24 cellular contexts compared by ENCODE assay signal in the genomic region with DNA sequence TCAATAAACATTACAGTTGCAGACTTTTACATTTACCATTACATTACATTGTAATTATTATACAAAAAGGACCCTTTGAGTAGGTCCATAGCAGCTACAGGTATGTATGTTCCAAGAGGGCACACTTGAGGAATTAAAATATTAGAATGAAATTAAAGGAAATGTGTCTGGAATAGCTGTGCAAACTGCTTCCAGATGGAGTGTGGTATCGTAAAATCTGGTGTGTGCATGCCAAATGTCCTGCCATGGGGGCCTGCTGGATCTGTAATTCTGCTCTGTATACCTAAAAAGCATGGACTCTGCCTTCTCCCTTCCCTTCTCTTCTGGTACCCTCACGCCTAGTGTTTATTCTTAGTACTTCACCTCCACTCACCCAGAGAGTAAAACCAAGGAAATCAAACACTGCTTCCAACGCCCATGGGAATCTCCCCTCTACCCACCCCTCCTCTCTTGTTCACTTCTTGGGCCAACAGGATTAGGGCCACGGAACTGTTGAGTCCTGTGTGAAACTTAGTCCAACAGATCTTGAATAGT. TPM values are rescaled to one million over a fixed set of nuclear protein-coding genes. Genes with fewer than 3 reads are reported as not detected.
A peak's percentile ranks its signal among the peaks of the same experiment; 100 is the strongest.
DNase-seq lines count a peak whose midpoint lies in the region; ATAC-seq and TF ChIP-seq lines count a peak whose summit lies in the region.
"Had no signal": no experiment of that assay in that cellular context is flagged by ENCODE, and none has a peak within 500 bp of the region (broad histone marks: within the 10 kb centered on the region; RNA-seq: fewer than 3 reads in every experiment).

No MANE protein-coding gene starts in this region.

- H3K9me3 ChIP-seq in SK-N-SH (no peaks in the 10 kb centered on the region), body of pancreas (no peaks in the 10 kb centered on the region)
- H3K9me3 ChIP-seq: breast epithelium, right lobe of liver had no signal

- no peaks in the 10 kb centered on the region for H3F3A ChIP-seq in SK-N-SH (replicated peaks; ENCODE audit: insufficient read depth)

- TF ChIP-seq EP300 in SK-N-SH (IDR thresholded peaks at IDR 0.05; ENCODE audit: borderline replicate concordance in 1 of 2, low read depth in 1 of 2, low read length in 1 of 2) = no peak

- no peaks in the 10 kb centered on the region for H3K9me2 ChIP-seq in SK-N-SH

- H3K9me3 Mint-ChIP-seq in activated CD4-positive, alpha-beta T cell treated with anti-CD3 and anti-CD28 coated beads for 36 hours (ENCODE audit: low read depth) = no peaks in the 10 kb centered on the region
- no peaks in the 10 kb centered on the region for H3K9me3 Mint-ChIP-seq in stimulated activated effector memory CD8-positive, alpha-beta T cell treated with anti-CD3 and anti-CD28 coated beads, Interleukin-12 subunit alpha, Interleukin-12 subunit beta, amount 100 ng/mL, for 72 hours
- H3K9me3 Mint-ChIP-seq: neural crest cell had no signal

- peaks cover 56% of the 10 kb centered on the region for H3K36me3 Mint-ChIP-seq in activated CD4-positive, alpha-beta T cell treated with anti-CD3 and anti-CD28 coated beads for 36 hours (ENCODE audit: low read depth)
- peaks cover 99% of the 10 kb centered on the region for H3K36me3 Mint-ChIP-seq in stimulated activated effector memory CD8-positive, alpha-beta T cell treated with anti-CD3 and anti-CD28 coated beads, Interleukin-12 subunit alpha, Interleukin-12 subunit beta, amount 100 ng/mL, for 72 hours

- H3K9ac ChIP-seq in SK-N-SH = no peak overlapping the region

- TF ChIP-seq RAD21 in SK-N-SH (IDR thresholded peaks at IDR 0.05; ENCODE audit: low read length) = no peak

- CTCF ChIA-PET in activated CD4-positive, alpha-beta T cell treated with anti-CD3 and anti-CD28 coated beads for 36 hours (lab: Charles Lee) = interaction anchor here (1.0 to 3.0 kb wide), 2 partner anchors 20 to 175 kb away, joined by 3 to 16 read pairs; no protein-coding TSS in a partner anchor
- CTCF ChIA-PET in SK-N-SH (lab: Yijun Ruan, JAX) = interaction anchor here (0.9 to 5.9 kb wide), 11 partner anchors 7 to 249 kb away, joined by 3 to 58 read pairs (median 4); partner anchors contain the start of gene KANSL1

- H3K27me3 Mint-ChIP-seq in activated CD4-positive, alpha-beta T cell treated with anti-CD3 and anti-CD28 coated beads for 36 hours = no peaks in the 10 kb centered on the region

- H3K79me2 ChIP-seq in SK-N-SH (ENCODE audit: insufficient read depth) = peaks cover 26% of the 10 kb centered on the region

- H4K20me1 ChIP-seq in SK-N-SH (ENCODE audit: insufficient read depth) = no peaks in the 10 kb centered on the region

- no peaks in the 10 kb centered on the region for H3K27me3 ChIP-seq in SK-N-SH (ENCODE audit: insufficient read depth)
- H3K27me3 ChIP-seq in body of pancreas = no peaks in the 10 kb centered on the region
- H3K27me3 ChIP-seq: breast epithelium, right lobe of liver had no signal

- H3K27ac ChIP-seq in SK-N-SH (ENCODE audit: low read depth in 2 of 2, low read length in 1 of 2) = peak overlapping the region in 1 of 2 experiments; percentile 41; a peak in 2 of 4 replicates
- H3K27ac ChIP-seq in body of pancreas = peak overlapping the region in 3 of 4 donors; percentile 13 to 24 (median 23)
- H3K27ac ChIP-seq: 22Rv1, breast epithelium, coronary artery, right lobe of liver, WERI-Rb-1 had no signal

- WGBS in SK-N-SH (ENCODE audit: low lambda C conversion rate) = 91% methylated on average over 4 of the region's 4 CpGs
- WGBS in body of pancreas, 2 donors = 72 to 78% methylated on average over 4 of the region's 4 CpGs

- peak overlapping the region; percentile 5 for H3K27ac Mint-ChIP-seq in activated CD4-positive, alpha-beta T cell treated with anti-CD3 and anti-CD28 coated beads for 36 hours
- H3K27ac Mint-ChIP-seq in stimulated activated effector memory CD8-positive, alpha-beta T cell treated with anti-CD3 and anti-CD28 coated beads, Interleukin-12 subunit alpha, Interleukin-12 subunit beta, amount 100 ng/mL, for 72 hours = peak overlapping the region; percentile 78

- POLR2A ChIA-PET in activated CD4-positive, alpha-beta T cell treated with anti-CD3 and anti-CD28 coated beads for 36 hours (lab: Charles Lee) = no interaction called here
- POLR2A ChIA-PET in SK-N-SH (lab: Yijun Ruan, JAX) = interaction anchor here (2.0 kb wide), 1 partner anchor 10 kb away, joined by 4 read pairs; no protein-coding TSS in a partner anchor

- no peak overlapping the region for H2AFZ ChIP-seq in SK-N-SH (ENCODE audit: low read depth)

- no peak for DNase-seq in activated CD4-positive, alpha-beta T cell treated with anti-CD3 and anti-CD28 coated beads for 36 hours
- no peak for DNase-seq in activated CD4-positive, alpha-beta T cell treated with anti-CD3 and anti-CD28 coated beads for 4 hours
- DNase-seq in SK-N-SH (peak; percentile 62), body of pancreas (no peak), GDM1 (lab: John Stamatoyannopoulos, UW) (no peak), left cardiac atrium (no peak)
- DNase-seq in stimulated activated effector memory CD8-positive, alpha-beta T cell treated with anti-CD3 and anti-CD28 coated beads, Interleukin-12 subunit alpha, Interleukin-12 subunit beta, amount 100 ng/mL, for 72 hours (ENCODE audit: low spot score in 2 of 2) = no peak
- no peak for DNase-seq in stimulated activated CD4-positive, alpha-beta T cell treated with anti-CD3 and anti-CD28 coated beads, Interleukin-4, amount 100 ng/mL, for 4 hours
- DNase-seq: activated CD4-positive, alpha-beta T cell treated with anti-CD3 and anti-CD28 coated beads, Interleukin-2, amount 50 U/mL, for 4 hours; activated T-cell treated with anti-CD3 and anti-CD28 coated beads, Interleukin-2, amount 50 U/mL, for 48 hours; glutamatergic neuron; left colon; midbrain; NCI-H1694; NCI-H2171; NCI-H524 treated with DMSO at 0.1 percent for 48 hours; right lobe of liver; stimulated activated CD4-positive, alpha-beta T cell treated with anti-CD3 and anti-CD28 coated beads, Interleukin-15, amount 100 ng/mL, for 24 hours; WERI-Rb-1 had no signal

- H3K4me3 Mint-ChIP-seq in activated CD4-positive, alpha-beta T cell treated with anti-CD3 and anti-CD28 coated beads for 36 hours = no peak overlapping the region
- H3K4me3 Mint-ChIP-seq in stimulated activated effector memory CD8-positive, alpha-beta T cell treated with anti-CD3 and anti-CD28 coated beads, Interleukin-12 subunit alpha, Interleukin-12 subunit beta, amount 100 ng/mL, for 72 hours = no peak overlapping the region
- H3K4me3 Mint-ChIP-seq: neural crest cell had no signal

- H3K4me1 Mint-ChIP-seq in activated CD4-positive, alpha-beta T cell treated with anti-CD3 and anti-CD28 coated beads for 36 hours = peaks cover 9% of the 10 kb centered on the region
- peaks cover 19% of the 10 kb centered on the region for H3K4me1 Mint-ChIP-seq in stimulated activated effector memory CD8-positive, alpha-beta T cell treated with anti-CD3 and anti-CD28 coated beads, Interleukin-12 subunit alpha, Interleukin-12 subunit beta, amount 100 ng/mL, for 72 hours

- intact Hi-C loops in activated CD4-positive, alpha-beta T cell treated with anti-CD3 and anti-CD28 coated beads for 36 hours (cut with DNase I, micrococcal nuclease) = no loop called here
- intact Hi-C loops in body of pancreas (cut with DNase I) = no loop called here
- intact Hi-C loops in left cardiac atrium (cut with DNase I) = loop anchor here in 1 of 2 donors (5.0 kb wide), 1 partner anchor 35 kb away; no protein-coding TSS in a partner anchor

- TF ChIP-seq CTCF in SK-N-SH (IDR thresholded peaks at IDR 0.05) = no peak
- no peak for TF ChIP-seq CTCF in body of pancreas (IDR thresholded peaks at IDR 0.05)

- H3K4me3 ChIP-seq in SK-N-SH (ENCODE audit: low read depth in 2 of 2, low read length in 1 of 2) (no peak overlapping the region), body of pancreas (no peak overlapping the region)
- H3K4me3 ChIP-seq: breast epithelium, coronary artery, right lobe of liver had no signal

- no peak for ATAC-seq in activated CD4-positive, alpha-beta T cell treated with anti-CD3 and anti-CD28 coated beads for 36 hours
- ATAC-seq in body of pancreas (no peak), left cardiac atrium (no peak)
- ATAC-seq in stimulated activated effector memory CD8-positive, alpha-beta T cell treated with anti-CD3 and anti-CD28 coated beads, Interleukin-12 subunit alpha, Interleukin-12 subunit beta, amount 100 ng/mL, for 72 hours = no peak
- ATAC-seq: left colon had no signal

- H3K4me2 ChIP-seq in SK-N-SH = no peak overlapping the region

- H3K36me3 ChIP-seq in SK-N-SH (replicated peaks in 1 of 2; ENCODE audit: control insufficient read depth in 1 of 2, insufficient read depth in 2 of 2, low read length in 1 of 2) (peaks cover 94% of the 10 kb centered on the region in 2 experiments), body of pancreas (replicated peaks in 1 of 2; ENCODE audit: insufficient read depth in 1 of 2, low read depth in 2 of 2) (peaks cover 0 to 14% of the 10 kb centered on the region in 2 donors)

- H3K4me1 ChIP-seq in SK-N-SH (ENCODE audit: control insufficient read depth in 1 of 2, insufficient read depth in 2 of 2, low read depth in 1 of 2, low read length in 1 of 2) (peaks cover 0 to 23% of the 10 kb centered on the region in 2 experiments; a peak in 2 of 4 replicates), body of pancreas (peaks cover 76% of the 10 kb centered on the region)
- H3K4me1 ChIP-seq: breast epithelium, right lobe of liver had no signal

- no peak for TF ChIP-seq POLR2A in body of pancreas (IDR thresholded peaks at IDR 0.05)

TF ChIP-seq in SK-N-SH, 30 proteins besides CTCF, POLR2A, EP300 and RAD21:
- no peak for TF ChIP-seq MXI1 (IDR thresholded peaks at IDR 0.05; ENCODE audit: low read depth, low read length)
- TF ChIP-seq RCOR1 (IDR thresholded peaks at IDR 0.05; ENCODE audit: low read length) = peak; percentile 55; the same call in 1 of the 2 replicates
TF ChIP-seq in SK-N-SH: peak in this region for 1.

RNA-seq across cellular contexts. Expression of gene STH, which starts 38.7 kb away (rescaled TPM):
- total RNA-seq in activated CD4-positive, alpha-beta T cell treated with anti-CD3 and anti-CD28 coated beads for 36 hours = not detected
- not detected in 2 replicates for polyA plus RNA-seq in SK-N-SH (2012; rRNA removed)
- not detected in 2 replicates for polyA plus RNA-seq in SK-N-SH (2012; cell fraction: cytosol; rRNA removed)
- not detected in 2 replicates for polyA plus RNA-seq in SK-N-SH (2012; cell fraction: nucleus; rRNA removed)
- total RNA-seq in body of pancreas (not detected), left cardiac atrium (not detected)
- total RNA-seq: breast epithelium, left colon, neural crest cell, right lobe of liver, RPMI7951 had no signal
